In genomic region chr6:18308070-18308735, GRCh38 we compare ENCODE assay signal across 15 cellular contexts. TPM values are rescaled to one million over a fixed set of nuclear protein-coding genes. Genes with fewer than 3 reads are reported as not detected.
A peak's percentile ranks its signal among the peaks of the same experiment; 100 is the strongest.
DNase-seq lines count a peak whose midpoint lies in the region; ATAC-seq and TF ChIP-seq lines count a peak whose summit lies in the region.
"Had no signal": no experiment of that assay in that cellular context is flagged by ENCODE, and none has a peak within 500 bp of the region (broad histone marks: within the 10 kb centered on the region; RNA-seq: fewer than 3 reads in every experiment).

No MANE protein-coding gene starts in this region.

- DNase-seq in cardiac muscle cell (ENCODE audit: low read depth in 1 of 2, low spot score in 1 of 2) (peak in 1 of 2 donors; percentile 34), Right ventricle myocardium inferior (ENCODE audit: missing footprints) (no peak), SJCRH30 (peak in 1 of 2 experiments; percentile 9), fibroblast of peridontal ligament (ENCODE audit: extremely low read depth) (peak; percentile 88), aorta (no peak)
- DNase-seq in effector memory CD8-positive, alpha-beta T cell: no peak
- DNase-seq: activated naive CD4-positive, alpha-beta T cell treated with anti-CD3 and anti-CD28 coated beads, Interleukin-2, amount 50 U/mL, for 16 hours; central memory CD4-positive, alpha-beta T cell; NCI-H1048; sigmoid colon; stimulated activated CD4-positive, alpha-beta T cell treated with anti-CD3 and anti-CD28 coated beads, Interleukin-4, amount 100 ng/mL, for 24 hours; T-helper 9 cell had no signal

- H3K36me3 Mint-ChIP-seq in effector memory CD8-positive, alpha-beta T cell (ENCODE audit: insufficient read depth): no peaks in the 10 kb centered on the region

- H3K4me1 ChIP-seq in cardiac muscle cell (ENCODE audit: low read depth) (peaks cover 13% of the 10 kb centered on the region), SJCRH30 (peaks cover 4% of the 10 kb centered on the region; the same call in 1 of the 2 replicates), aorta (ENCODE audit: control insufficient read depth in 1 of 2, insufficient read depth in 2 of 2, low read length in 2 of 2) (no peaks in the 10 kb centered on the region)
- H3K4me1 ChIP-seq: sigmoid colon had no signal

- ATAC-seq in Right ventricle myocardium inferior: no peak
- no peak for ATAC-seq in aorta (ENCODE audit: low FRiP score)
- no peak for ATAC-seq in HG02571 (IDR thresholded peaks at IDR 0.05; ENCODE audit: unreplicated experiment)
- no peak for ATAC-seq in HG02938 (IDR thresholded peaks at IDR 0.05; ENCODE audit: unreplicated experiment)
- no peak for ATAC-seq in effector memory CD8-positive, alpha-beta T cell (replicated peaks)

- H3K9me3 Mint-ChIP-seq in effector memory CD8-positive, alpha-beta T cell: no peaks in the 10 kb centered on the region

- H3K4me3 ChIP-seq in cardiac muscle cell (no peak overlapping the region), SJCRH30 (no peak overlapping the region), aorta (ENCODE audit: low read length in 2 of 2) (no peak overlapping the region)
- H3K4me3 ChIP-seq: sigmoid colon had no signal

- H3K4me3 Mint-ChIP-seq in effector memory CD8-positive, alpha-beta T cell: no peak overlapping the region

- H3K9me3 ChIP-seq in cardiac muscle cell (ENCODE audit: low read depth): no peaks in the 10 kb centered on the region
- H3K9me3 ChIP-seq in SJCRH30 (replicated peaks): peaks cover 3% of the 10 kb centered on the region; the same call in 1 of the 2 replicates
- no peaks in the 10 kb centered on the region for H3K9me3 ChIP-seq in aorta (ENCODE audit: control insufficient read depth, low read length)
- H3K9me3 ChIP-seq: neutrophil, sigmoid colon had no signal

- H3K27me3 ChIP-seq in cardiac muscle cell: no peaks in the 10 kb centered on the region
- H3K27me3 ChIP-seq in SJCRH30: no peaks in the 10 kb centered on the region
- peaks cover 0 to 2% of the 10 kb centered on the region in 2 donors for H3K27me3 ChIP-seq in aorta (ENCODE audit: control insufficient read depth in 1 of 2, insufficient read depth in 2 of 2, low read length in 1 of 2)
- H3K27me3 ChIP-seq: neutrophil, sigmoid colon had no signal

- no peaks in the 10 kb centered on the region for H3K36me3 ChIP-seq in cardiac muscle cell
- H3K36me3 ChIP-seq in SJCRH30: no peaks in the 10 kb centered on the region
- no peaks in the 10 kb centered on the region for H3K36me3 ChIP-seq in aorta (ENCODE audit: control insufficient read depth in 1 of 2, insufficient read depth in 2 of 2, low read length in 1 of 2)
- H3K36me3 ChIP-seq: neutrophil, sigmoid colon had no signal

- intact Hi-C loops in Right ventricle myocardium inferior (cut with DNase I) (no loop called here), aorta (cut with DNase I) (no loop called here)

- WGBS in aorta, 2 donors: 75 to 78% methylated on average over 4 of the region's 4 CpGs

- TF ChIP-seq CTCF in cardiac muscle cell (IDR thresholded peaks at IDR 0.05; ENCODE audit: low read depth, low read length): no peak

- no peaks in the 10 kb centered on the region for H3K4me1 Mint-ChIP-seq in effector memory CD8-positive, alpha-beta T cell (ENCODE audit: low read depth in 2 of 2)

- H3K27ac Mint-ChIP-seq in effector memory CD8-positive, alpha-beta T cell: no peak overlapping the region

- peak overlapping the region; percentile 48 for H3K27ac ChIP-seq in cardiac muscle cell
- H3K27ac ChIP-seq in SJCRH30: peak overlapping the region; percentile 61
- H3K27ac ChIP-seq in aorta (ENCODE audit: low read depth in 1 of 2, low read length in 2 of 2): no peak overlapping the region
- H3K27ac ChIP-seq: neutrophil, sigmoid colon had no signal

- peaks cover 12 to 28% of the 10 kb centered on the region in 2 donors for H3K27me3 Mint-ChIP-seq in effector memory CD8-positive, alpha-beta T cell

RNA-seq across cellular contexts. Expression of gene DEK, which starts 43.9 kb away (rescaled TPM):
- total RNA-seq in cardiac muscle cell: 95.3 and 128 TPM in 2 replicates
- polyA plus RNA-seq in cardiac muscle cell: 80.8 and 90.6 TPM in 2 replicates
- 68.6 TPM for total RNA-seq in Right ventricle myocardium inferior
- 129 and 142 TPM in 2 replicates for total RNA-seq in SJCRH30 (2014; rRNA removed; shearing (Covaris generic))
- total RNA-seq in aorta: 10 to 100 TPM; 73.0 to 77.6 TPM
- 10 to 100 TPM; 61.7 to 83.9 TPM for polyA plus RNA-seq in aorta

Comparison
In these comparisons a context has a peak if more than half of its experiments do, and no peak if none do; other contexts are left out.
1. H3K27ac ChIP-seq: peak in cardiac muscle cell (single experiment) and SJCRH30 (single experiment); none in aorta (0 of 2).